ENCODE assay signal across 8 cellular contexts in the genomic region with DNA sequence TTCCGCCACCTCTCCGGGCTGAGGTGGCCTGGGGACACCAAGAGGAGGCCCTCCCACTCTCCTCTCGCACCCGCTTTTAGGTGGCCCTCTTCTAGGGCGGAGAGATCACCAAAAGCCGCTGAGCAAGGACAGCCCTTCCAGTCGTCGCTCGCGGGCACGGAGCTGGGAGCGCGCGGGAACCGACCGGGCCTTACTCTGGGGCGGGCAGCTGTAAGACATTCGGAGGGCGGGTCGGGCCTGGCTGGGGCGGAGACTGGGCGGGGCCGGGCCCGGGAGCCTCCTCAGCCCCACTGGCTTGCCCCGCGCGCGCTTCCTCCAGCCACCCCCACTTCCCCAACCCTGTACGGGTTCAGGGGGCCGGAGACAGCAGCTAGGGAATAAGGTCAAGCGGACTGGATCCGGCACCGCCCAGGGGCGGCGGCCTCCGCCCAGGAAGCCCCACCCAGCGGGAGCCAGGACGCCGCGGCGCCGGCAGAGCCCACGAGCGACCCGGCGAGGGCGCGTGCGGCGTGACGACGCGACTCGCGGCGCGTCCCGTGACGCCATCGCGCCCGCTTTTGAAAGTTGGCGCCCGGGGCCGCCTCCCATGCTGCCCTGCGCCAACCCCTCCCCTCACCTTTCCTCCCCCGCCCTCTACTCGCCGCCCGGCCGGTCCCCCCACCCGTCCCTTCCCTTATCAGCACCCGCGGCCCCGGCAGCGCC. TPM values are rescaled to one million over a fixed set of nuclear protein-coding genes. Genes with fewer than 3 reads are reported as not detected.
A peak's percentile ranks its signal among the peaks of the same experiment; 100 is the strongest.
DNase-seq lines count a peak whose midpoint lies in the region; ATAC-seq and TF ChIP-seq lines count a peak whose summit lies in the region.

No MANE protein-coding gene starts in this region.

- H3K36me3 ChIP-seq in kidney epithelial cell (ENCODE audit: control insufficient read depth, insufficient read depth, low read length), result no peaks in the 10 kb centered on the region

- DNase-seq in AG10803 (ENCODE audit: low read depth), result peak; percentile 97
- DNase-seq in NCI-H446 (lab: John Stamatoyannopoulos, UW), result peak; percentile 90 to 95
- DNase-seq in cerebellar cortex (ENCODE audit: low spot score), result peak; percentile 92
- peak; percentile 78 for DNase-seq in kidney epithelial cell (ENCODE audit: low read depth)
- peak; percentile 91 to 94 for DNase-seq in stimulated activated CD4-positive, alpha-beta T cell treated with anti-CD3 and anti-CD28 coated beads, Interleukin-15, amount 100 ng/mL, for 1 hour (ENCODE audit: low read depth in 1 of 2, low spot score in 1 of 2)

- TF ChIP-seq CTCF in AG10803 (conservative IDR thresholded peaks at IDR 0.05; ENCODE audit: low read length), result no peak
- TF ChIP-seq CTCF in kidney epithelial cell (IDR thresholded peaks at IDR 0.05; ENCODE audit: insufficient read depth, low read length, poor library complexity, severe bottlenecking), result no peak

- ATAC-seq in GM19023 (IDR thresholded peaks at IDR 0.05; ENCODE audit: unreplicated experiment), result peak; percentile 77
- peak; percentile 74 for ATAC-seq in HG03196 (IDR thresholded peaks at IDR 0.05; ENCODE audit: unreplicated experiment)
- peak; percentile 85 to 87 for ATAC-seq in activated CD4-positive, CD25-positive, alpha-beta regulatory T cell treated with anti-CD3 and anti-CD28 coated beads, Interleukin-2, amount 50 U/mL, for 24 hours

- H3K4me3 ChIP-seq in AG10803 (ENCODE audit: low read length) (peak overlapping the region; percentile 75), kidney epithelial cell (ENCODE audit: low read depth, low read length) (peak overlapping the region; percentile 98)

- no peaks in the 10 kb centered on the region for H3K27me3 ChIP-seq in kidney epithelial cell (ENCODE audit: control insufficient read depth, insufficient read depth, low read length)

RNA-seq across cellular contexts. Expression of gene CTCF, which starts 0.4 kb away (rescaled TPM):
- total RNA-seq in kidney epithelial cell, result 40.7 and 45.0 TPM in 2 replicates

RNA-seq across cellular contexts. Expression of gene RIPOR1, which starts 33.3 kb away (rescaled TPM):
- total RNA-seq in kidney epithelial cell, result 72.1 and 91.0 TPM in 2 replicates

Comparison
In these comparisons a context has a peak if more than half of its experiments do, and no peak if none do; other contexts are left out.
1. Peak in every context shown above with its lines: DNase-seq, ATAC-seq and H3K4me3 ChIP-seq.